Comparison of ENCODE assay signal across 16 cellular contexts in genomic region chr3:33962383-33962782, GRCh38.
DNase-seq lines count a peak whose midpoint lies in the region; ATAC-seq, FAIRE-seq and TF ChIP-seq lines count a peak whose summit lies in the region.
"Had no signal": no experiment of that assay in that cellular context is flagged by ENCODE, and none has a peak within 500 bp of the region (broad histone marks: within the 10 kb centered on the region; RNA-seq: fewer than 3 reads in every experiment).

No MANE protein-coding gene starts in this region.

- H3K4me2 ChIP-seq in K562 (ENCODE audit: insufficient read depth, low read length), result no peak overlapping the region

- no peak overlapping the region for H3K27ac ChIP-seq in K562 (ENCODE audit: extremely low read depth, low read depth, low read length)
- H3K27ac ChIP-seq: 22Rv1, HL-60 had no signal

- FAIRE-seq in K562 (lab: Jason Lieb, UNC), result no peak
- FAIRE-seq: H1 had no signal

- no peak for TF ChIP-seq EP300 in K562 (IDR thresholded peaks at IDR 0.05; ENCODE audit: low read length)

- TF ChIP-seq CTCF in K562 (IDR thresholded peaks at IDR 0.05 in 2 of 3, conservative IDR thresholded peaks at IDR 0.05 in 1 of 3; ENCODE audit: insufficient read depth in 2 of 3, low read depth in 1 of 3, low read length in 3 of 3) (no peak), epithelial cell of esophagus (IDR thresholded peaks at IDR 0.05; ENCODE audit: insufficient read depth, low read depth, low read length, missing control alignments) (no peak)

- 35% methylated on average over 3 of the region's 3 CpGs for WGBS in K562 (ENCODE audit: insufficient coverage, low coverage, missing lambda C conversion rate)

- no peak for TF ChIP-seq POLR2A in K562 (conservative IDR thresholded peaks at IDR 0.05)

- no peak overlapping the region for H3K9ac ChIP-seq in K562 (ENCODE audit: insufficient read depth in 1 of 2, low read depth in 2 of 2, low read length in 2 of 2)

- BruUV-seq in K562 (replicated peaks; lab: Mats Ljungman, UMichigan), result no TSS peak

- H3K4me1 ChIP-seq in K562 (replicated peaks in 1 of 2; ENCODE audit: control insufficient read depth in 2 of 2, insufficient read depth in 2 of 2, low read length in 2 of 2), result no peaks in the 10 kb centered on the region
- H3K4me1 ChIP-seq: Caco-2, HAP-1 had no signal

- no peaks in the 10 kb centered on the region; the same call in 2 of the 3 replicates for H3K36me3 ChIP-seq in K562 (ENCODE audit: control insufficient read depth, insufficient read depth, low read length)
- H3K36me3 ChIP-seq: HAP-1 had no signal

- in situ Hi-C loops in K562 (cut with MboI), result no loop called here

- intact Hi-C loops in K562 (cut with micrococcal nuclease), result no loop called here

- H3K4me3 ChIP-seq in K562 (no peak overlapping the region), epithelial cell of esophagus (ENCODE audit: low read length) (no peak overlapping the region)
- H3K4me3 ChIP-seq: HAP-1 had no signal

- no peaks in the 10 kb centered on the region for H3K9me1 ChIP-seq in K562 (ENCODE audit: control insufficient read depth, insufficient read depth, low read length)

- H3K79me2 ChIP-seq in K562 (ENCODE audit: control insufficient read depth, insufficient read depth, low read length), result no peaks in the 10 kb centered on the region

- ATAC-seq in K562, result peak; percentile 48

- DNase-seq in DMS 273 (lab: John Stamatoyannopoulos, UW; ENCODE audit: unreplicated experiment) (peak; percentile 48), DMS 273 treated with DMSO at 0.1 percent for 48 hours (lab: John Stamatoyannopoulos, UW) (no peak), K562 (ENCODE audit: extremely low read depth in 1 of 4, low spot score in 3 of 4) (no peak), epithelial cell of esophagus (ENCODE audit: low read depth) (peak; percentile 10), HUDEP-2 (lab: John Stamatoyannopoulos, UW; ENCODE audit: unreplicated experiment in 76 of 76) (no peak), NCI-H1436 treated with DMSO at 0.1 percent for 48 hours (lab: John Stamatoyannopoulos, UW) (no peak), DMS79 (lab: John Stamatoyannopoulos, UW) (no peak)
- DNase-seq: Caco-2; CD8-positive, alpha-beta memory T cell; DMS79 treated with DMSO at 0.1 percent for 48 hours; GF-D8; KBM-7 had no signal

- CTCF ChIA-PET in K562 (lab: Yijun Ruan, JAX; ENCODE audit: low intra/inter-chr PET ratio), result no interaction called here

- no peak for TF ChIP-seq RAD21 in K562 (CRISPR knock-in tag; conservative IDR thresholded peaks at IDR 0.05 in 1 of 2, IDR thresholded peaks at IDR 0.05 in 1 of 2)

- H3K9me3 ChIP-seq in K562 (replicated peaks; ENCODE audit: control insufficient read depth, insufficient read depth, low read depth, low read length), result no peaks in the 10 kb centered on the region
- H3K9me3 ChIP-seq: Caco-2, HAP-1 had no signal

- no peak overlapping the region for H2AFZ ChIP-seq in K562 (ENCODE audit: low read depth, low read length)

- POLR2A ChIA-PET in K562 (lab: Yijun Ruan, JAX), result interaction anchor here (1.3 kb wide), 1 partner anchor 46 kb away, joined by 3 read pairs; no protein-coding TSS in a partner anchor

- no peaks in the 10 kb centered on the region for H4K20me1 ChIP-seq in K562 (replicated peaks; ENCODE audit: control insufficient read depth, insufficient read depth, low read length)

- H3K27me3 ChIP-seq in K562 (ENCODE audit: control insufficient read depth in 2 of 2, insufficient read depth in 2 of 2, low read length in 2 of 2), result no peaks in the 10 kb centered on the region

TF ChIP-seq in K562, 482 proteins besides CTCF, POLR2A, EP300 and RAD21:
- TF ChIP-seq, protein P1, sequence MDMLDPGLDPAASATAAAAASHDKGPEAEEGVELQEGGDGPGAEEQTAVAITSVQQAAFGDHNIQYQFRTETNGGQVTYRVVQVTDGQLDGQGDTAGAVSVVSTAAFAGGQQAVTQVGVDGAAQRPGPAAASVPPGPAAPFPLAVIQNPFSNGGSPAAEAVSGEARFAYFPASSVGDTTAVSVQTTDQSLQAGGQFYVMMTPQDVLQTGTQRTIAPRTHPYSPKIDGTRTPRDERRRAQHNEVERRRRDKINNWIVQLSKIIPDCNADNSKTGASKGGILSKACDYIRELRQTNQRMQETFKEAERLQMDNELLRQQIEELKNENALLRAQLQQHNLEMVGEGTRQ (CRISPR knock-in tag; IDR thresholded peaks at IDR 0.05), result peak; percentile 59
- TF ChIP-seq YY1 (IDR thresholded peaks at IDR 0.05; ENCODE audit: borderline replicate concordance in 1 of 3, control insufficient read depth in 1 of 3, extremely low read depth in 1 of 3, insufficient read depth in 3 of 3, insufficient read length in 1 of 3, insufficient replicate concordance in 2 of 3, low read depth in 1 of 3, low read length in 2 of 3) (peak in 1 of 3 experiments; percentile 41), RAD51 (IDR thresholded peaks at IDR 0.05; ENCODE audit: borderline replicate concordance, low read depth) (peak; percentile 24; the same call in 1 of the 2 replicates)
- TF ChIP-seq, protein P2, sequence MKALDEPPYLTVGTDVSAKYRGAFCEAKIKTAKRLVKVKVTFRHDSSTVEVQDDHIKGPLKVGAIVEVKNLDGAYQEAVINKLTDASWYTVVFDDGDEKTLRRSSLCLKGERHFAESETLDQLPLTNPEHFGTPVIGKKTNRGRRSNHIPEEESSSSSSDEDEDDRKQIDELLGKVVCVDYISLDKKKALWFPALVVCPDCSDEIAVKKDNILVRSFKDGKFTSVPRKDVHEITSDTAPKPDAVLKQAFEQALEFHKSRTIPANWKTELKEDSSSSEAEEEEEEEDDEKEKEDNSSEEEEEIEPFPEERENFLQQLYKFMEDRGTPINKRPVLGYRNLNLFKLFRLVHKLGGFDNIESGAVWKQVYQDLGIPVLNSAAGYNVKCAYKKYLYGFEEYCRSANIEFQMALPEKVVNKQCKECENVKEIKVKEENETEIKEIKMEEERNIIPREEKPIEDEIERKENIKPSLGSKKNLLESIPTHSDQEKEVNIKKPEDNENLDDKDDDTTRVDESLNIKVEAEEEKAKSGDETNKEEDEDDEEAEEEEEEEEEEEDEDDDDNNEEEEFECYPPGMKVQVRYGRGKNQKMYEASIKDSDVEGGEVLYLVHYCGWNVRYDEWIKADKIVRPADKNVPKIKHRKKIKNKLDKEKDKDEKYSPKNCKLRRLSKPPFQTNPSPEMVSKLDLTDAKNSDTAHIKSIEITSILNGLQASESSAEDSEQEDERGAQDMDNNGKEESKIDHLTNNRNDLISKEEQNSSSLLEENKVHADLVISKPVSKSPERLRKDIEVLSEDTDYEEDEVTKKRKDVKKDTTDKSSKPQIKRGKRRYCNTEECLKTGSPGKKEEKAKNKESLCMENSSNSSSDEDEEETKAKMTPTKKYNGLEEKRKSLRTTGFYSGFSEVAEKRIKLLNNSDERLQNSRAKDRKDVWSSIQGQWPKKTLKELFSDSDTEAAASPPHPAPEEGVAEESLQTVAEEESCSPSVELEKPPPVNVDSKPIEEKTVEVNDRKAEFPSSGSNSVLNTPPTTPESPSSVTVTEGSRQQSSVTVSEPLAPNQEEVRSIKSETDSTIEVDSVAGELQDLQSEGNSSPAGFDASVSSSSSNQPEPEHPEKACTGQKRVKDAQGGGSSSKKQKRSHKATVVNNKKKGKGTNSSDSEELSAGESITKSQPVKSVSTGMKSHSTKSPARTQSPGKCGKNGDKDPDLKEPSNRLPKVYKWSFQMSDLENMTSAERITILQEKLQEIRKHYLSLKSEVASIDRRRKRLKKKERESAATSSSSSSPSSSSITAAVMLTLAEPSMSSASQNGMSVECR (CRISPR knock-in tag; IDR thresholded peaks at IDR 0.05), result no peak
- TF ChIP-seq, protein P3, sequence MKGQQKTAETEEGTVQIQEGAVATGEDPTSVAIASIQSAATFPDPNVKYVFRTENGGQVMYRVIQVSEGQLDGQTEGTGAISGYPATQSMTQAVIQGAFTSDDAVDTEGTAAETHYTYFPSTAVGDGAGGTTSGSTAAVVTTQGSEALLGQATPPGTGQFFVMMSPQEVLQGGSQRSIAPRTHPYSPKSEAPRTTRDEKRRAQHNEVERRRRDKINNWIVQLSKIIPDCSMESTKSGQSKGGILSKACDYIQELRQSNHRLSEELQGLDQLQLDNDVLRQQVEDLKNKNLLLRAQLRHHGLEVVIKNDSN (CRISPR knock-in tag; IDR thresholded peaks at IDR 0.05), result 0 out of 2 replicates have a peak, but pooled peaks have one; percentile 27

Comparison
In these comparisons a context has a peak if more than half of its experiments do, and no peak if none do; other contexts are left out.
1. DNase-seq: peak in DMS 273 (single experiment) and epithelial cell of esophagus (single experiment); none in DMS 273 treated with DMSO at 0.1 percent for 48 hours (single experiment), K562 (0 of 4), HUDEP-2 (0 of 76), NCI-H1436 treated with DMSO at 0.1 percent for 48 hours (single experiment) and DMS79 (single experiment).